In the genomic region with DNA sequence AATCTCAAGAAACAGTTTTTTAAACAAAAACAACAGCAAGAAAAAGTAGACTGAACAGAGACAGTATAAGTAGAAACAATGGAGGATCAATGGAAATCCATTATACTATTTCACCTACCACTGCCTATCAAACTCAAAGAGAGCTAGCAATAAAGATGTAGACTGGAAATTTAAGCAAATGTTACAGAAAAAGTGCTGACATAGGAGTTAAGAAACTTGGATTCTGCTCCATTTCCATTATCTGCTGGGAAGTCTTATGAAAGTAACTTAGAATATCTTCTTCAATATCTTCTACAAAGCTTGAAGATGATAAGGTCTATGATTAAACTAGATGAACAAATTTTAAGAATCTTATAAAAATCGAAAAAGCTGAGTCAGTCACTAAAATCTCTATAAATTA, we compare ENCODE assay signal across 34 cellular contexts.
"Had no signal": no experiment of that assay in that cellular context is flagged by ENCODE, and none has a peak within 500 bp of the region (broad histone marks: within the 10 kb centered on the region; RNA-seq: fewer than 3 reads in every experiment).

No MANE protein-coding gene starts in this region.

- FAIRE-seq: astrocyte, bronchial epithelial cell had no signal

- H3K4me3 ChIP-seq: adrenal gland, ascending aorta, body of pancreas, breast epithelium, cardiac muscle cell had no signal

- H3K36me3 ChIP-seq: adrenal gland, ascending aorta, brain microvascular endothelial cell, breast epithelium, cardiac muscle cell had no signal

- H3K9me3 ChIP-seq: adrenal gland, ascending aorta, body of pancreas, breast epithelium had no signal

- H3K27me3 ChIP-seq: adrenal gland, ascending aorta, body of pancreas, brain microvascular endothelial cell, breast epithelium, cardiac muscle cell had no signal

- H3K27ac ChIP-seq: adrenal gland, ascending aorta, body of pancreas, brain microvascular endothelial cell, breast epithelium, cardiac muscle cell had no signal

- ATAC-seq: activated naive CD4-positive, alpha-beta T cell treated with anti-CD3 and anti-CD28 coated beads, Interleukin-2, amount 50 U/mL, for 72 hours; activated naive CD8-positive, alpha-beta T cell treated with anti-CD3 and anti-CD28 coated beads, Interleukin-2, amount 50 U/mL, for 24 hours; activated T-cell treated with anti-CD3 and anti-CD28 coated beads, Interleukin-2, amount 50 U/mL, for 4 hours; activated T-cell treated with anti-CD3 and anti-CD28 coated beads, Interleukin-2, amount 50 U/mL, for 72 hours; activated T-helper 17 cell treated with anti-CD3 and anti-CD28 coated beads, Interleukin-2, amount 50 U/mL, for 72 hours; body of pancreas had no signal

- DNase-seq: activated effector memory CD4-positive, alpha-beta T cell treated with anti-CD3 and anti-CD28 coated beads, Interleukin-2, amount 50 U/mL, for 16 hours; activated effector memory CD4-positive, alpha-beta T cell treated with Interleukin-2 at 50 U/mL for 16 hours; activated gamma-delta T cell; activated gamma-delta T cell treated with Interleukin-2 at 50 U/mL for 16 hours; activated naive CD4-positive, alpha-beta T cell; activated naive CD4-positive, alpha-beta T cell treated with anti-CD3 and anti-CD28 coated beads for 36 hours; activated naive CD4-positive, alpha-beta T cell treated with anti-CD3 and anti-CD28 coated beads, Interleukin-2, amount 10 ng/mL, durations not matched to agents 7 days and 5 days; activated naive CD4-positive, alpha-beta T cell treated with anti-CD3 and anti-CD28 coated beads, Interleukin-2, amount 50 U/mL, for 16 hours; activated naive CD4-positive, alpha-beta T cell treated with Interleukin-2 at 50 U/mL for 16 hours; activated naive CD8-positive, alpha-beta T cell treated with anti-CD3 and anti-CD28 coated beads for 36 hours; activated naive CD8-positive, alpha-beta T cell treated with anti-CD3 and anti-CD28 coated beads, Interleukin-2, amount 10 ng/mL, durations not matched to agents 7 days and 5 days; activated naive CD8-positive, alpha-beta T cell treated with anti-CD3 and anti-CD28 coated beads, Interleukin-2, amount 50 U/mL, for 24 hours; activated T-cell treated with anti-CD3 and anti-CD28 coated beads, Interleukin-2, amount 50 U/mL, for 1 hour; activated T-cell treated with anti-CD3 and anti-CD28 coated beads, Interleukin-2, amount 50 U/mL, for 24 hours; activated T-cell treated with anti-CD3 and anti-CD28 coated beads, Interleukin-2, amount 50 U/mL, for 4 hours; activated T-cell treated with anti-CD3 and anti-CD28 coated beads, Interleukin-2, amount 50 U/mL, for 48 hours; activated T-cell treated with anti-CD3 and anti-CD28 coated beads, Interleukin-2, amount 50 U/mL, for 72 hours; adrenal gland; amniotic stem cell; amygdala; anterior cingulate cortex; aorta; body of pancreas; brain microvascular endothelial cell; caudate nucleus; central memory CD4-positive, alpha-beta T cell; cerebellar nuclear complex had no signal

- H3K4me1 ChIP-seq: adrenal gland, ascending aorta, body of pancreas, breast epithelium had no signal
